In genomic region chr17:45172541-45173286, GRCh38 we compare ENCODE assay signal across 8 cellular contexts. TPM values are rescaled to one million over a fixed set of nuclear protein-coding genes. Genes with fewer than 3 reads are reported as not detected.
A peak's percentile ranks its signal among the peaks of the same experiment; 100 is the strongest.
DNase-seq lines count a peak whose midpoint lies in the region; ATAC-seq and TF ChIP-seq lines count a peak whose summit lies in the region.

No MANE protein-coding gene starts in this region.

- ATAC-seq in HG03432 (IDR thresholded peaks at IDR 0.05; ENCODE audit: unreplicated experiment) (peak; percentile 52), GM19397 (IDR thresholded peaks at IDR 0.05; ENCODE audit: unreplicated experiment) (no peak)

- intact Hi-C loops in CD14-positive monocyte (cut with micrococcal nuclease) = no loop called here

- no peaks in the 10 kb centered on the region for H4K20me1 ChIP-seq in smooth muscle cell (ENCODE audit: low read depth)

- H3K9ac ChIP-seq in smooth muscle cell (ENCODE audit: low read depth) = no peak overlapping the region

- H3K4me2 ChIP-seq in smooth muscle cell = peak overlapping the region; percentile 30

- peaks cover 5% of the 10 kb centered on the region for H3F3A ChIP-seq in smooth muscle cell (ENCODE audit: low read depth)

- H3K27me3 ChIP-seq in brain microvascular endothelial cell (replicated peaks) (no peaks in the 10 kb centered on the region), smooth muscle cell (ENCODE audit: low read depth) (no peaks in the 10 kb centered on the region)

- no peaks in the 10 kb centered on the region for H3K9me3 ChIP-seq in smooth muscle cell (replicated peaks; ENCODE audit: low read depth)

- H3K27me3 Mint-ChIP-seq in CD14-positive monocyte (ENCODE audit: low read depth in 3 of 3) = peaks cover 0 to 2% (median 0%) of the 10 kb centered on the region in 3 donors

- H3K4me1 Mint-ChIP-seq in CD14-positive monocyte = peaks cover 58% of the 10 kb centered on the region

- peaks cover 24% of the 10 kb centered on the region for H3K4me1 ChIP-seq in smooth muscle cell (ENCODE audit: low read depth)

- no peaks in the 10 kb centered on the region for H3K36me3 ChIP-seq in brain microvascular endothelial cell (replicated peaks)
- no peaks in the 10 kb centered on the region for H3K36me3 ChIP-seq in smooth muscle cell (ENCODE audit: low read depth)

- no peak overlapping the region for H2AFZ ChIP-seq in smooth muscle cell (ENCODE audit: low read depth)

- TF ChIP-seq CTCF in CD14-positive monocyte (IDR thresholded peaks at IDR 0.05) (no peak), brain microvascular endothelial cell (IDR thresholded peaks at IDR 0.05; ENCODE audit: low read depth, low read length, missing control alignments) (peak; percentile 34), smooth muscle cell (IDR thresholded peaks at IDR 0.05; ENCODE audit: borderline replicate concordance, insufficient read depth, poor library complexity, severe bottlenecking) (no peak)

- DNase-seq in CD14-positive monocyte (ENCODE audit: low spot score) (no peak), T-helper 2 cell (peak in 4 of 5 experiments; percentile 18 to 83 (median 25)), brain microvascular endothelial cell (peak; percentile 16), inferior parietal cortex (ENCODE audit: extremely low spot score) (peak; percentile 84), smooth muscle cell (lab: John Stamatoyannopoulos, UW; ENCODE audit: unreplicated experiment) (no peak), DMS114 treated with DMSO at 0.1 percent for 48 hours (lab: John Stamatoyannopoulos, UW; ENCODE audit: unreplicated experiment) (no peak)

- WGBS in smooth muscle cell (ENCODE audit: low lambda C conversion rate) = 56% methylated on average over 10 of the region's 10 CpGs

- peak overlapping the region; percentile 65 to 86 for H3K4me3 Mint-ChIP-seq in CD14-positive monocyte

- peak overlapping the region; percentile 91 to 99 (median 98) for H3K27ac Mint-ChIP-seq in CD14-positive monocyte

- peak overlapping the region; percentile 5 for H3K4me3 ChIP-seq in brain microvascular endothelial cell (ENCODE audit: low read depth, low read length)
- H3K4me3 ChIP-seq in smooth muscle cell = no peak overlapping the region

- in situ Hi-C loops in brain microvascular endothelial cell (cut with HindIII; ENCODE audit: low pct_ligation_motif_present, low sequenced_read_pairs) = no loop called here

- H3K9me3 Mint-ChIP-seq in CD14-positive monocyte = no peaks in the 10 kb centered on the region

- H3K79me2 ChIP-seq in smooth muscle cell (ENCODE audit: low read depth) = no peaks in the 10 kb centered on the region

- H3K36me3 Mint-ChIP-seq in CD14-positive monocyte = peaks cover 5 to 18% of the 10 kb centered on the region in 2 donors

- H3K27ac ChIP-seq in brain microvascular endothelial cell (no peak overlapping the region), smooth muscle cell (ENCODE audit: low read depth) (no peak overlapping the region)

RNA-seq across cellular contexts. Expression of gene HEXIM2, which starts 11.0 kb away (rescaled TPM):
- polyA plus RNA-seq in CD14-positive monocyte (1 to 10 TPM; 2.5 to 2.9 TPM), smooth muscle cell (6.1 and 6.8 TPM in 2 replicates)
- 3.4 TPM in 2 replicates for total RNA-seq in smooth muscle cell

RNA-seq across cellular contexts. Expression of gene HEXIM1, which starts 24.4 kb away (rescaled TPM):
- polyA plus RNA-seq in CD14-positive monocyte = 1 to 10 TPM; 2.2 to 2.5 TPM
- 9.3 and 13.7 TPM in 2 replicates for total RNA-seq in smooth muscle cell
- polyA plus RNA-seq in smooth muscle cell = 9.4 TPM in 2 replicates

RNA-seq across cellular contexts. Expression of gene ACBD4, which starts 37.2 kb away (rescaled TPM):
- polyA plus RNA-seq in CD14-positive monocyte (1 to 10 TPM; 4.8 to 6.2 TPM), smooth muscle cell (5.0 and 5.9 TPM in 2 replicates)
- 0.49 and 4.6 TPM in 2 replicates for total RNA-seq in smooth muscle cell

RNA-seq across cellular contexts. Expression of gene PLCD3, which starts 40.4 kb away (rescaled TPM):
- polyA plus RNA-seq in CD14-positive monocyte (1 to 10 TPM in 1 of 2 donors, under 1 TPM in 1; 0.97 to 2.5 TPM), smooth muscle cell (33.4 and 33.7 TPM in 2 replicates)
- 24.0 and 43.3 TPM in 2 replicates for total RNA-seq in smooth muscle cell

RNA-seq across cellular contexts. Expression of gene FMNL1, which starts 49.0 kb away (rescaled TPM):
- polyA plus RNA-seq in CD14-positive monocyte (10 to 100 TPM; 23.8 to 24.8 TPM), smooth muscle cell (0.37 and 1.3 TPM in 2 replicates)
- 0.90 TPM in 1 of 2 replicates, not detected in the other for total RNA-seq in smooth muscle cell

Comparison
In these comparisons a context has a peak if more than half of its experiments do, and no peak if none do; other contexts are left out.
1. DNase-seq: peak in T-helper 2 cell (4 of 5), brain microvascular endothelial cell (single experiment) and inferior parietal cortex (single experiment); none in CD14-positive monocyte (single experiment), smooth muscle cell (single experiment) and DMS114 treated with DMSO at 0.1 percent for 48 hours (single experiment).